Comparison of ENCODE assay signal across 8 cellular contexts in genomic region chr16:67236551-67237395, GRCh38. TPM values are rescaled to one million over a fixed set of nuclear protein-coding genes. Genes with fewer than 3 reads are reported as not detected.
DNase-seq lines count a peak whose midpoint lies in the region; ATAC-seq and TF ChIP-seq lines count a peak whose summit lies in the region.

No MANE protein-coding gene starts in this region.

- H3K9me3 Mint-ChIP-seq in Calu3 (ENCODE audit: low read depth, unreplicated experiment): no peaks in the 10 kb centered on the region
- no peaks in the 10 kb centered on the region for H3K9me3 Mint-ChIP-seq in central memory CD8-positive, alpha-beta T cell

- H3K4me1 Mint-ChIP-seq in Calu3 (ENCODE audit: low read depth, unreplicated experiment): peaks cover 9% of the 10 kb centered on the region
- H3K4me1 Mint-ChIP-seq in central memory CD8-positive, alpha-beta T cell: peaks cover 12% of the 10 kb centered on the region

- H3F3A ChIP-seq in neural cell (ENCODE audit: insufficient read depth, low read length, poor library complexity, severe bottlenecking): no peaks in the 10 kb centered on the region

- intact Hi-C loops in Calu3 (cut with micrococcal nuclease; ENCODE audit: unreplicated experiment) (no loop called here), esophagus muscularis mucosa (cut with DNase I) (no loop called here)

- H3K36me3 ChIP-seq in neural cell (ENCODE audit: insufficient read depth, low read length) (no peaks in the 10 kb centered on the region), esophagus muscularis mucosa (peaks cover 42 to 81% (median 76%) of the 10 kb centered on the region in 4 donors)

- CTCF ChIA-PET in Calu3 (lab: Charles Lee): interaction anchor here (0.6 to 1.7 kb wide), 2 partner anchors 10 to 82 kb away, joined by 4 read pairs; partner anchors contain the start of gene TMEM208

- no peak for TF ChIP-seq RAD21 in neural cell (conservative IDR thresholded peaks at IDR 0.05)

- H3K4me1 ChIP-seq in esophagus muscularis mucosa: peaks cover 15 to 18% (median 16%) of the 10 kb centered on the region in 4 donors

- TF ChIP-seq CTCF in Calu3 (IDR thresholded peaks at IDR 0.05; ENCODE audit: unreplicated experiment) (no peak), neural cell (IDR thresholded peaks at IDR 0.05; ENCODE audit: poor library complexity, severe bottlenecking) (no peak), esophagus muscularis mucosa (IDR thresholded peaks at IDR 0.05) (no peak)

- H3K79me2 ChIP-seq in neural cell (replicated peaks; ENCODE audit: insufficient read depth, low read length): no peaks in the 10 kb centered on the region

- H3K9me2 ChIP-seq in neural cell (ENCODE audit: insufficient read depth, low read length): no peaks in the 10 kb centered on the region

- BruUV-seq in Calu3 (replicated peaks; lab: Mats Ljungman, UMichigan): no TSS peak

- H3K27ac Mint-ChIP-seq in Calu3 (ENCODE audit: unreplicated experiment): peak overlapping the region; percentile 51
- H3K27ac Mint-ChIP-seq in central memory CD8-positive, alpha-beta T cell (ENCODE audit: low read depth): peak overlapping the region; percentile 90

- no peak overlapping the region for H3K4me2 ChIP-seq in neural cell (ENCODE audit: low read length)

- TF ChIP-seq EP300 in neural cell (conservative IDR thresholded peaks at IDR 0.05; ENCODE audit: poor library complexity, severe bottlenecking): no peak
- no peak for TF ChIP-seq EP300 in esophagus muscularis mucosa (IDR thresholded peaks at IDR 0.05)

- no peaks in the 10 kb centered on the region for H4K20me1 ChIP-seq in neural cell (ENCODE audit: insufficient read depth)

- peaks cover 54% of the 10 kb centered on the region for H3K36me3 Mint-ChIP-seq in Calu3 (ENCODE audit: insufficient read depth, unreplicated experiment)
- H3K36me3 Mint-ChIP-seq in central memory CD8-positive, alpha-beta T cell (ENCODE audit: insufficient read depth): peaks cover 17% of the 10 kb centered on the region

- no peaks in the 10 kb centered on the region for H3K27me3 ChIP-seq in neural cell (ENCODE audit: insufficient read depth, low read depth, low read length)
- no peaks in the 10 kb centered on the region for H3K27me3 ChIP-seq in esophagus muscularis mucosa

- no peak overlapping the region for H3K27ac ChIP-seq in neural cell (ENCODE audit: low read length)
- H3K27ac ChIP-seq in esophagus muscularis mucosa (replicated peaks in 1 of 4): no peak overlapping the region

- WGBS in esophagus muscularis mucosa: 73% methylated on average over 31 of the region's 50 CpGs

- no peak for TF ChIP-seq POLR2A in esophagus muscularis mucosa (IDR thresholded peaks at IDR 0.05; ENCODE audit: low read depth)

- H3K9me3 ChIP-seq in neural cell (ENCODE audit: low read length) (no peaks in the 10 kb centered on the region), esophagus muscularis mucosa (no peaks in the 10 kb centered on the region)

- H3K27me3 Mint-ChIP-seq in Calu3 (ENCODE audit: unreplicated experiment): no peaks in the 10 kb centered on the region
- H3K27me3 Mint-ChIP-seq in central memory CD8-positive, alpha-beta T cell: no peaks in the 10 kb centered on the region

- DNase-seq in Calu3: peak; percentile 67
- DNase-seq in HK-2 (ENCODE audit: unreplicated experiment): peak; percentile 59
- DNase-seq in activated CD4-positive, CD25-positive, alpha-beta regulatory T cell treated with anti-CD3 and anti-CD28 coated beads, Interleukin-2, amount 50 U/mL, for 16 hours (ENCODE audit: low read depth, low spot score): peak; percentile 38
- DNase-seq in central memory CD8-positive, alpha-beta T cell (ENCODE audit: low spot score in 2 of 2): peak; percentile 61 to 62
- DNase-seq in esophagus muscularis mucosa (ENCODE audit: extremely low spot score): no peak

- no peak overlapping the region for H3K9ac ChIP-seq in neural cell (ENCODE audit: low read length)

- no peak overlapping the region for H3K4me3 Mint-ChIP-seq in Calu3 (ENCODE audit: low read depth, unreplicated experiment)
- H3K4me3 Mint-ChIP-seq in central memory CD8-positive, alpha-beta T cell: peak overlapping the region; percentile 37

- H3K4me3 ChIP-seq in neural cell (ENCODE audit: low read length): peak overlapping the region; percentile 38
- no peak overlapping the region for H3K4me3 ChIP-seq in esophagus muscularis mucosa

- ATAC-seq in central memory CD8-positive, alpha-beta T cell (replicated peaks; ENCODE audit: extremely low read depth, poor library complexity, severe bottlenecking): peak; percentile 70
- no peak for ATAC-seq in HG02970 (IDR thresholded peaks at IDR 0.05; ENCODE audit: low FRiP score, unreplicated experiment)
- ATAC-seq in GM19397 (IDR thresholded peaks at IDR 0.05; ENCODE audit: unreplicated experiment): no peak

- no peak overlapping the region for H2AFZ ChIP-seq in neural cell (ENCODE audit: low read depth, low read length)

TF ChIP-seq in neural cell, 6 proteins besides CTCF, POLR2A, EP300 and RAD21:
- TF ChIP-seq REST (IDR thresholded peaks at IDR 0.05; ENCODE audit: borderline replicate concordance) (no peak), EZH2 (IDR thresholded peaks at IDR 0.05; ENCODE audit: borderline replicate concordance, insufficient read depth, low read length, poor library complexity, severe bottlenecking) (no peak), TAF1 (IDR thresholded peaks at IDR 0.05; ENCODE audit: low read depth) (no peak), SMC3 (conservative IDR thresholded peaks at IDR 0.05; ENCODE audit: poor library complexity) (no peak), POLR2AphosphoS5 (IDR thresholded peaks at IDR 0.05) (no peak), MXI1 (conservative IDR thresholded peaks at IDR 0.05; ENCODE audit: poor library complexity, severe bottlenecking) (no peak)

RNA-seq across cellular contexts. Expression of gene TMEM208, which starts 9.8 kb away (rescaled TPM):
- total RNA-seq in Calu3 (2022) (53.5 and 69.2 TPM in 2 replicates), esophagus muscularis mucosa (10 to 100 TPM; 19.5 to 26.7 (median 23.8) TPM)
- 39.2 and 53.5 TPM in 2 replicates for polyA plus RNA-seq in neural cell
- polyA minus RNA-seq in neural cell: 20.2 and 26.9 TPM in 2 replicates

RNA-seq across cellular contexts. Expression of gene FHOD1, which starts 10.5 kb away (rescaled TPM):
- total RNA-seq in Calu3 (2022) (37.2 and 37.9 TPM in 2 replicates), esophagus muscularis mucosa (10 to 100 TPM in 2 of 4 donors, 1 to 10 TPM in 2; 8.0 to 15.6 (median 10.0) TPM)
- 0.92 and 6.3 TPM in 2 replicates for polyA plus RNA-seq in neural cell
- 2.1 and 2.2 TPM in 2 replicates for polyA minus RNA-seq in neural cell

RNA-seq across cellular contexts. Expression of gene SLC9A5, which starts 12.0 kb away (rescaled TPM):
- total RNA-seq in Calu3 (2022) (2.4 and 4.4 TPM in 2 replicates), esophagus muscularis mucosa (under 1 TPM; 0.13 to 0.69 (median 0.37) TPM)
- polyA plus RNA-seq in neural cell: 1.6 and 1.8 TPM in 2 replicates
- 0.73 and 0.93 TPM in 2 replicates for polyA minus RNA-seq in neural cell

RNA-seq across cellular contexts. Expression of gene ELMO3, which starts 37.8 kb away (rescaled TPM):
- 31.9 and 43.2 TPM in 2 replicates for total RNA-seq in Calu3 (2022)
- 2.2 and 3.5 TPM in 2 replicates for polyA plus RNA-seq in neural cell
- 0.49 and 1.5 TPM in 2 replicates for polyA minus RNA-seq in neural cell
- under 1 TPM; 0.33 to 0.83 (median 0.60) TPM for total RNA-seq in esophagus muscularis mucosa

RNA-seq across cellular contexts. Expression of gene PLEKHG4, which starts 42.6 kb away (rescaled TPM):
- total RNA-seq in Calu3 (2022): 5.5 and 9.2 TPM in 2 replicates
- polyA plus RNA-seq in neural cell: 0.28 and 1.3 TPM in 2 replicates
- polyA minus RNA-seq in neural cell: not detected in 2 replicates
- 1 to 10 TPM; 3.0 to 8.7 (median 3.2) TPM for total RNA-seq in esophagus muscularis mucosa
